ENCODE assay signal across 8 cellular contexts in genomic region chr10:92848037-92848440, GRCh38. TPM values are rescaled to one million over a fixed set of nuclear protein-coding genes. Genes with fewer than 3 reads are reported as not detected.
DNase-seq lines count a peak whose midpoint lies in the region; ATAC-seq and TF ChIP-seq lines count a peak whose summit lies in the region.

No MANE protein-coding gene starts in this region.

- POLR2A ChIA-PET in CD4-positive, alpha-beta memory T cell (lab: Charles Lee; ENCODE audit: partially characterized antibody) = interaction anchor here (0.8 to 2.4 kb wide), 14 partner anchors 10 to 1684 kb away, joined by 3 to 17 read pairs (median 4); partner anchors contain the start of genes BTAF1, FRA10AC1, HHEX and IDE

- ATAC-seq in HG03521 (IDR thresholded peaks at IDR 0.05; ENCODE audit: unreplicated experiment) = peak; percentile 45

- H4K20me1 ChIP-seq in mammary epithelial cell (ENCODE audit: insufficient read depth, low read length) = no peaks in the 10 kb centered on the region

- H2AFZ ChIP-seq in mammary epithelial cell (ENCODE audit: low read depth, low read length) = peak overlapping the region; percentile 95

- dilution Hi-C loops in mammary epithelial cell (cut with HindIII; ENCODE audit: low sequenced_read_pairs) = no loop called here

- H3K4me3 Mint-ChIP-seq in CD4-positive, alpha-beta memory T cell = peak overlapping the region; percentile 85 to 96 (median 93)

- TF ChIP-seq CTCF in mammary epithelial cell (conservative IDR thresholded peaks at IDR 0.05 in 1 of 2, IDR thresholded peaks at IDR 0.05 in 1 of 2; ENCODE audit: extremely low read depth in 1 of 2, insufficient read depth in 1 of 2, low read depth in 1 of 2, low read length in 2 of 2) (no peak), GM13977 (IDR thresholded peaks at IDR 0.05; ENCODE audit: extremely low read depth, insufficient read depth, missing control alignments) (no peak)

- H3K4me1 ChIP-seq in CD4-positive, alpha-beta memory T cell (ENCODE audit: insufficient read depth, low read length) = peaks cover 19% of the 10 kb centered on the region
- peaks cover 18% of the 10 kb centered on the region for H3K4me1 ChIP-seq in mammary epithelial cell (ENCODE audit: insufficient read depth, low read length)
- H3K4me1 ChIP-seq in muscle layer of duodenum (ENCODE audit: control insufficient read depth in 1 of 2, insufficient read depth in 2 of 2, low read length in 2 of 2) = peaks cover 0 to 7% of the 10 kb centered on the region in 2 donors

- no peaks in the 10 kb centered on the region for H3K9me3 Mint-ChIP-seq in CD4-positive, alpha-beta memory T cell

- H3K79me2 ChIP-seq in mammary epithelial cell (ENCODE audit: insufficient read depth, low read length) = no peaks in the 10 kb centered on the region

- in situ Hi-C loops in mammary epithelial cell (cut with MboI; ENCODE audit: low sequenced_read_pairs in 2 of 2) (no loop called here), GM13977 (cut with MboI; ENCODE audit: low pct_unique_long_range_greater_than_20kb, low sequenced_read_pairs, unreplicated experiment) (no loop called here)

- BruUV-seq in mammary epithelial cell (replicated peaks; lab: Mats Ljungman, UMichigan) = no TSS peak

- no peaks in the 10 kb centered on the region for H3K27me3 ChIP-seq in CD4-positive, alpha-beta memory T cell (ENCODE audit: insufficient read depth, low read length)
- no peaks in the 10 kb centered on the region for H3K27me3 ChIP-seq in mammary epithelial cell (ENCODE audit: insufficient read depth, low read length)
- no peaks in the 10 kb centered on the region for H3K27me3 ChIP-seq in muscle layer of duodenum (ENCODE audit: low read depth, low read length)

- no peaks in the 10 kb centered on the region for H3K9me3 ChIP-seq in CD4-positive, alpha-beta memory T cell (ENCODE audit: control insufficient read depth in 1 of 2, low read length in 2 of 2)
- no peaks in the 10 kb centered on the region for H3K9me3 ChIP-seq in mammary epithelial cell (replicated peaks; ENCODE audit: insufficient read depth, low read length)
- no peaks in the 10 kb centered on the region for H3K9me3 ChIP-seq in muscle layer of duodenum (ENCODE audit: control insufficient read depth in 1 of 2, low read length in 2 of 2)

- CTCF ChIA-PET in CD4-positive, alpha-beta memory T cell (lab: Charles Lee; ENCODE audit: partially characterized antibody) = interaction anchor here (0.6 to 9.1 kb wide), 13 partner anchors 9 to 1686 kb away, joined by 3 to 103 read pairs (median 4); no protein-coding TSS in a partner anchor
- CTCF ChIA-PET in mammary epithelial cell (lab: Charles Lee; ENCODE audit: low non-redundant PET) = interaction anchor here (0.6 to 0.8 kb wide), 4 partner anchors 9 to 386 kb away, joined by 4 to 6 read pairs (median 5); no protein-coding TSS in a partner anchor

- peak overlapping the region; percentile 100 for H3K4me2 ChIP-seq in mammary epithelial cell (ENCODE audit: insufficient read depth, low read depth, low read length)

- no peak overlapping the region for H3K9ac ChIP-seq in mammary epithelial cell (ENCODE audit: insufficient read depth, low read length)

- H3K4me3 ChIP-seq in CD4-positive, alpha-beta memory T cell (ENCODE audit: low read length in 2 of 2) = peak overlapping the region; percentile 60 to 76
- H3K4me3 ChIP-seq in mammary epithelial cell (replicated peaks in 1 of 3; ENCODE audit: insufficient read depth in 1 of 3, low read depth in 2 of 3, low read length in 3 of 3) (peak overlapping the region; percentile 51 to 80 (median 73)), muscle layer of duodenum (ENCODE audit: low read depth in 1 of 2, low read length in 2 of 2) (peak overlapping the region; percentile 83 to 98)

- peak overlapping the region; percentile 86 to 95 (median 91) for H3K27ac Mint-ChIP-seq in CD4-positive, alpha-beta memory T cell

- peaks cover 8 to 41% (median 19%) of the 10 kb centered on the region in 4 donors for H3K4me1 Mint-ChIP-seq in CD4-positive, alpha-beta memory T cell

- DNase-seq in CD4-positive, alpha-beta memory T cell = no peak
- no peak for DNase-seq in mammary epithelial cell
- DNase-seq in NAMALWA (ENCODE audit: low spot score) = no peak
- no peak for DNase-seq in GM13977 (ENCODE audit: low spot score)
- DNase-seq in HPDE6-E6E7 (ENCODE audit: extremely low spot score) = no peak
- DNase-seq in GM19238 (ENCODE audit: insufficient read length, low spot score) = no peak

- H3K27ac ChIP-seq in CD4-positive, alpha-beta memory T cell (ENCODE audit: low read depth, low read length) = peak overlapping the region; percentile 67
- H3K27ac ChIP-seq in mammary epithelial cell (ENCODE audit: insufficient read depth, low read depth, low read length) = no peak overlapping the region
- no peak overlapping the region for H3K27ac ChIP-seq in muscle layer of duodenum (ENCODE audit: low read length)

- intact Hi-C loops in CD4-positive, alpha-beta memory T cell (cut with micrococcal nuclease) = loop anchor here (1.0 to 10.0 kb wide), 9 partner anchors 153 to 1683 kb away; partner anchors contain the start of genes BTAF1, CEP55, CPEB3 and FRA10AC1
- intact Hi-C loops in mammary epithelial cell (cut with micrococcal nuclease) = loop anchor here (10.0 kb wide), 1 partner anchor 253 kb away; the partner anchor contains the start of gene KIF11

- H3K36me3 Mint-ChIP-seq in CD4-positive, alpha-beta memory T cell = peaks cover 0 to 5% of the 10 kb centered on the region in 2 donors

- no peaks in the 10 kb centered on the region for H3K27me3 Mint-ChIP-seq in CD4-positive, alpha-beta memory T cell

- 0% methylated on average over 2 of the region's 32 CpGs for WGBS in mammary epithelial cell (ENCODE audit: low coverage, missing lambda C conversion rate)

- no peaks in the 10 kb centered on the region for H3K36me3 ChIP-seq in CD4-positive, alpha-beta memory T cell (ENCODE audit: insufficient read depth, low read length)
- H3K36me3 ChIP-seq in mammary epithelial cell (ENCODE audit: insufficient read depth, low read length) (no peaks in the 10 kb centered on the region), muscle layer of duodenum (ENCODE audit: control insufficient read depth in 1 of 2, insufficient read depth in 2 of 2, low read length in 2 of 2) (no peaks in the 10 kb centered on the region)

RNA-seq across cellular contexts. Expression of gene EXOC6, which starts 0.3 kb away (rescaled TPM):
- 10 to 100 TPM; 10.5 to 11.4 TPM for total RNA-seq in CD4-positive, alpha-beta memory T cell
- 10 to 100 TPM in 1 of 2 donors, 1 to 10 TPM in 1; 4.3 to 11.4 TPM for polyA plus RNA-seq in CD4-positive, alpha-beta memory T cell
- 1 to 10 TPM; 3.5 to 4.6 TPM for total RNA-seq in mammary epithelial cell
- 1.4 TPM for polyA plus RNA-seq in mammary epithelial cell
- polyA minus RNA-seq in mammary epithelial cell = 2.4 TPM
